In the genomic region with DNA sequence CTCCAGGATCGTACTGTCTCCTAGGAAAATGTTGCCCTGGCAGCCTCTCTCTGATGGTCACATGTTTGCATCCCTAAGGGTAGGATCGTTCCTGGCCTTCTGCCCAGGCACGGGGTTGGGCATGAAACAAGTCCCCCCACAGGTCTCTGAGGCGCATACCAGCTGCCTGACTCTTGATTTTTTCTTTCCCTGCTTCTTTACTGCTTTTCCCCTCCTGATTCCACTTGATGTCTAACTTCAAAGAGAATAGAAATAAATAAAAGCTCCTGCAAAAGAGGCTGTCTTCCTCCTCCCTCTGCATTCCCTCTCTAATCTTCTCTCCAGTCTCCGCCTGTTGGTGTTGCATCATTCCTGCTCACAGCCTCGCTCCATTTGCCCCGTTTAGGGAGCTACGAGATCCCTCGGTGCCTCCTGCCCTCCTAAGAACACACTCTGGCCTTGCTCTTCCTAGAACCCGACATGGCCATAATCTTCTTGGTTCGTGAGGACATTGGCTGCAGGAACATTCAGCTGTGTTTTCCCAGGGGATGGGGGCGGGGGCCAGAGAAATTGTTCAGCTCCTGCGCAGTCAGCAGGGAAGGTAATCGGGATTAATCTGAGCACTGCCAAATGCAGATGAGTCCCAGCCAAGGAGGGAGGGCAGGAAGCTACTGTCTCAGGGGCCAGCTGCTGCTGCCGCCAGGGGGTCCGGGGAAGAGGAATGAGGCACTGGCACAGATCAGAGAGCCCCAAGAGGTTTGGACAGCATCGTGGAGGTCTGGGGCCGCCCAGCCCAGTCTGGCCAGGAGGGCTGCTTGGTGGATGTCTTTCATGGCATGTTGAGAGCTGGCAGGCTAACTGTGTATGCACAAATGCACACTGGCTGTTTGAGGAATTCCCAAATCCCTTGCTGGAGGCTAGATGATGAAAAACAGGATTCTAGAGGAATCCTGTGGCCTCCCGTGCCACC, we compare ENCODE assay signal across 9 cellular contexts. TPM values are rescaled to one million over a fixed set of nuclear protein-coding genes. Genes with fewer than 3 reads are reported as not detected.
A peak's percentile ranks its signal among the peaks of the same experiment; 100 is the strongest.
DNase-seq lines count a peak whose midpoint lies in the region; ATAC-seq and TF ChIP-seq lines count a peak whose summit lies in the region.
"Had no signal": no experiment of that assay in that cellular context is flagged by ENCODE, and none has a peak within 500 bp of the region (broad histone marks: within the 10 kb centered on the region; RNA-seq: fewer than 3 reads in every experiment).

No MANE protein-coding gene starts in this region.

- H3K36me3 Mint-ChIP-seq in osteocyte (ENCODE audit: unreplicated experiment) = no peaks in the 10 kb centered on the region
- no peaks in the 10 kb centered on the region for H3K36me3 Mint-ChIP-seq in activated T-cell treated with anti-CD3 and anti-CD28 coated beads, Interleukin-2, amount 50 U/mL, for 72 hours (ENCODE audit: insufficient read depth in 2 of 2)
- H3K36me3 Mint-ChIP-seq: naive B cell had no signal

- H3K4me3 ChIP-seq in SK-N-MC = peak overlapping the region; percentile 77

- H3K36me3 ChIP-seq in SK-N-MC (ENCODE audit: insufficient read depth, low read length) = no peaks in the 10 kb centered on the region

- H3K9ac ChIP-seq in SK-N-MC (ENCODE audit: insufficient read length) = peak overlapping the region; percentile 70

- H3K9me3 ChIP-seq in SK-N-MC (ENCODE audit: low read depth, low read length) = no peaks in the 10 kb centered on the region

- peaks cover 45% of the 10 kb centered on the region for H3K4me1 Mint-ChIP-seq in osteocyte (ENCODE audit: unreplicated experiment)
- H3K4me1 Mint-ChIP-seq in activated T-cell treated with anti-CD3 and anti-CD28 coated beads, Interleukin-2, amount 50 U/mL, for 72 hours (ENCODE audit: low read depth) = no peaks in the 10 kb centered on the region

- peak overlapping the region; percentile 98 for H3K27ac ChIP-seq in SK-N-MC

- no peaks in the 10 kb centered on the region for H3K9me3 Mint-ChIP-seq in osteocyte (ENCODE audit: unreplicated experiment)
- no peaks in the 10 kb centered on the region for H3K9me3 Mint-ChIP-seq in activated T-cell treated with anti-CD3 and anti-CD28 coated beads, Interleukin-2, amount 50 U/mL, for 72 hours

- TF ChIP-seq CTCF in osteocyte (IDR thresholded peaks at IDR 0.05) = peak; percentile 38

- ATAC-seq in activated T-cell treated with anti-CD3 and anti-CD28 coated beads, Interleukin-2, amount 50 U/mL, for 72 hours (replicated peaks in 1 of 2) = no peak

- DNase-seq in HS-27A (ENCODE audit: low read depth) (peak; percentile 23), SK-N-MC (ENCODE audit: low read depth, low spot score) (peak; percentile 53), globus pallidus (ENCODE audit: low spot score) (peak; percentile 10), osteocyte (ENCODE audit: extremely low spot score, unreplicated experiment) (peak; percentile 93), GF-D8 (lab: John Stamatoyannopoulos, UW) (no peak), DMS153 (lab: John Stamatoyannopoulos, UW) (no peak)
- no peak for DNase-seq in activated CD4-positive, alpha-beta T cell treated with anti-CD3 and anti-CD28 coated beads, Interleukin-2, amount 50 U/mL, for 1 hour
- DNase-seq in activated T-cell treated with anti-CD3 and anti-CD28 coated beads, Interleukin-2, amount 50 U/mL, for 72 hours = no peak
- DNase-seq: naive B cell had no signal

- peaks cover 2% of the 10 kb centered on the region for H3K27me3 Mint-ChIP-seq in osteocyte (ENCODE audit: unreplicated experiment)
- H3K27me3 Mint-ChIP-seq in activated T-cell treated with anti-CD3 and anti-CD28 coated beads, Interleukin-2, amount 50 U/mL, for 72 hours (ENCODE audit: low read depth) = peaks cover 32% of the 10 kb centered on the region

- H3K27ac Mint-ChIP-seq in osteocyte (ENCODE audit: unreplicated experiment) = peak overlapping the region; percentile 96
- H3K27ac Mint-ChIP-seq in activated T-cell treated with anti-CD3 and anti-CD28 coated beads, Interleukin-2, amount 50 U/mL, for 72 hours = no peak overlapping the region
- H3K27ac Mint-ChIP-seq: naive B cell had no signal

- peak overlapping the region; percentile 51 for H3K4me3 Mint-ChIP-seq in osteocyte (ENCODE audit: unreplicated experiment)
- no peak overlapping the region for H3K4me3 Mint-ChIP-seq in activated T-cell treated with anti-CD3 and anti-CD28 coated beads, Interleukin-2, amount 50 U/mL, for 72 hours

RNA-seq across cellular contexts. Expression of gene LEP, which starts 26.1 kb away (rescaled TPM):
- not detected in 2 replicates for total RNA-seq in osteocyte
- not detected for total RNA-seq in activated T-cell treated with anti-CD3 and anti-CD28 coated beads, Interleukin-2, amount 50 U/mL, for 72 hours

Comparison
In these comparisons a context has a peak if more than half of its experiments do, and no peak if none do; other contexts are left out.
1. DNase-seq: peak in HS-27A (single experiment), SK-N-MC (single experiment), globus pallidus (single experiment) and osteocyte (single experiment); none in GF-D8 (single experiment), activated CD4-positive, alpha-beta T cell treated with anti-CD3 and anti-CD28 coated beads, Interleukin-2, amount 50 U/mL, for 1 hour (single experiment), activated T-cell treated with anti-CD3 and anti-CD28 coated beads, Interleukin-2, amount 50 U/mL, for 72 hours (0 of 2) and DMS153 (single experiment).